ENCODE assay signal across 26 cellular contexts in genomic region chr17:17954079-17954478, GRCh38.
"Had no signal": no experiment of that assay in that cellular context is flagged by ENCODE, and none has a peak within 500 bp of the region (broad histone marks: within the 10 kb centered on the region; RNA-seq: fewer than 3 reads in every experiment).

No MANE protein-coding gene starts in this region.

- H3K4me3 ChIP-seq: ascending aorta, cardiac muscle cell, coronary artery, dorsolateral prefrontal cortex, gastrocnemius medialis, left ventricle myocardium inferior, stomach, thyroid gland, upper lobe of right lung had no signal

- H3K27ac ChIP-seq: ascending aorta, cardiac muscle cell, coronary artery, dorsolateral prefrontal cortex, gastrocnemius medialis, stomach, thyroid gland, upper lobe of right lung had no signal

- H3K36me3 ChIP-seq: cardiac muscle cell, gastrocnemius medialis, thyroid gland, upper lobe of right lung had no signal

- H3K9me3 Mint-ChIP-seq: activated CD4-positive, alpha-beta memory T cell treated with anti-CD3 and anti-CD28 coated beads for 36 hours; activated CD4-positive, alpha-beta T cell treated with anti-CD3 and anti-CD28 coated beads, Interleukin-2, amount 10 ng/mL, durations not matched to agents 24 days and 14 days; brain; effector memory CD8-positive, alpha-beta T cell; natural killer cell; stimulated activated naive B cell treated with anti-CD40 and anti-IgM and Interleukin-4, amounts not matched to agents 10 μg/mL and 1 μg/mL and 100 μg/mL, for 72 hours had no signal

- H3K27me3 Mint-ChIP-seq: activated CD4-positive, alpha-beta memory T cell treated with anti-CD3 and anti-CD28 coated beads for 36 hours; activated CD4-positive, alpha-beta T cell treated with anti-CD3 and anti-CD28 coated beads, Interleukin-2, amount 10 ng/mL, durations not matched to agents 24 days and 14 days; activated naive CD8-positive, alpha-beta T cell treated with anti-CD3 and anti-CD28 coated beads for 36 hours; activated T-cell treated with anti-CD3 and anti-CD28 coated beads, Interleukin-2, amount 50 U/mL, for 24 hours; effector memory CD8-positive, alpha-beta T cell; stimulated activated naive B cell treated with anti-CD40 and anti-IgM and Interleukin-4, amounts not matched to agents 10 μg/mL and 1 μg/mL and 100 μg/mL, for 72 hours had no signal

- H3K4me3 Mint-ChIP-seq: activated CD4-positive, alpha-beta memory T cell treated with anti-CD3 and anti-CD28 coated beads for 36 hours; activated CD4-positive, alpha-beta T cell treated with anti-CD3 and anti-CD28 coated beads, Interleukin-2, amount 10 ng/mL, durations not matched to agents 24 days and 14 days; activated naive CD8-positive, alpha-beta T cell treated with anti-CD3 and anti-CD28 coated beads for 36 hours; activated T-cell treated with anti-CD3 and anti-CD28 coated beads, Interleukin-2, amount 50 U/mL, for 24 hours; brain; effector memory CD8-positive, alpha-beta T cell; natural killer cell; stimulated activated naive B cell treated with anti-CD40 and anti-IgM and Interleukin-4, amounts not matched to agents 10 μg/mL and 1 μg/mL and 100 μg/mL, for 72 hours had no signal

- H3K36me3 Mint-ChIP-seq: natural killer cell had no signal

- FAIRE-seq: islet of Langerhans had no signal

- H3K9me3 ChIP-seq: ascending aorta, gastrocnemius medialis, left ventricle myocardium inferior, stomach, thyroid gland, upper lobe of right lung had no signal

- DNase-seq: activated CD4-positive, alpha-beta memory T cell treated with anti-CD3 and anti-CD28 coated beads for 36 hours; activated CD4-positive, alpha-beta T cell treated with anti-CD3 and anti-CD28 coated beads, Interleukin-2, amount 10 ng/mL, durations not matched to agents 24 days and 14 days; activated CD4-positive, CD25-positive, alpha-beta regulatory T cell treated with anti-CD3 and anti-CD28 coated beads, Interleukin-2, amount 50 U/mL, for 72 hours; activated CD8-positive, alpha-beta memory T cell treated with anti-CD3 and anti-CD28 coated beads, Interleukin-2, amount 50 U/mL, for 48 hours; activated naive CD8-positive, alpha-beta T cell treated with anti-CD3 and anti-CD28 coated beads for 36 hours; activated T-cell treated with anti-CD3 and anti-CD28 coated beads, Interleukin-2, amount 50 U/mL, for 24 hours; dorsolateral prefrontal cortex; effector memory CD8-positive, alpha-beta T cell; erythroblast; gastrocnemius medialis; glutamatergic neuron; left ventricle myocardium inferior; natural killer cell; posterior cingulate gyrus; right cardiac atrium; stimulated activated CD4-positive, alpha-beta T cell treated with anti-CD3 and anti-CD28 coated beads, Interleukin-15, amount 100 ng/mL, for 24 hours; stimulated activated CD4-positive, alpha-beta T cell treated with anti-CD3 and anti-CD28 coated beads, Interleukin-2, amount 100 ng/mL, for 24 hours; stimulated activated naive B cell treated with anti-CD40 and anti-IgM and Interleukin-4, amounts not matched to agents 10 μg/mL and 1 μg/mL and 100 μg/mL, for 72 hours; stomach; thyroid gland; upper lobe of right lung had no signal

- H3K27ac Mint-ChIP-seq: activated CD4-positive, alpha-beta memory T cell treated with anti-CD3 and anti-CD28 coated beads for 36 hours; activated CD4-positive, alpha-beta T cell treated with anti-CD3 and anti-CD28 coated beads, Interleukin-2, amount 10 ng/mL, durations not matched to agents 24 days and 14 days; activated naive CD8-positive, alpha-beta T cell treated with anti-CD3 and anti-CD28 coated beads for 36 hours; activated T-cell treated with anti-CD3 and anti-CD28 coated beads, Interleukin-2, amount 50 U/mL, for 24 hours; stimulated activated naive B cell treated with anti-CD40 and anti-IgM and Interleukin-4, amounts not matched to agents 10 μg/mL and 1 μg/mL and 100 μg/mL, for 72 hours had no signal

- ATAC-seq: effector memory CD8-positive, alpha-beta T cell; gastrocnemius medialis; natural killer cell; right cardiac atrium; stimulated activated naive B cell treated with anti-CD40 and anti-IgM and Interleukin-4, amounts not matched to agents 10 μg/mL and 1 μg/mL and 100 μg/mL, for 72 hours; upper lobe of right lung had no signal

- H3K27me3 ChIP-seq: ascending aorta, cardiac muscle cell, dorsolateral prefrontal cortex, gastrocnemius medialis, stomach, thyroid gland, upper lobe of right lung had no signal
